1 cellular context compared by ENCODE assay signal in genomic region chr10:118754556-118755423, GRCh38.
TF ChIP-seq lines count a peak whose summit lies in the region.

Gene CACUL1 (minus strand): TSS chr10:118754970. CDS start chr10:118754762, 208 bp downstream.

TF ChIP-seq in HEK293, 187 proteins besides CTCF, POLR2A, EP300 and RAD21 (continued from another document and continues in another):
- TF ChIP-seq AEBP2 (tag by site-specific recombination; IDR thresholded peaks at IDR 0.05; ENCODE audit: borderline replicate concordance) (no peak), ZNF157 (tag by site-specific recombination; IDR thresholded peaks at IDR 0.05) (no peak), ZBTB8A (tag by site-specific recombination; IDR thresholded peaks at IDR 0.05) (peak; percentile 88), PRDM10 (tag by site-specific recombination; IDR thresholded peaks at IDR 0.05) (peak; percentile 31; the same call in 1 of the 2 replicates), MYNN (tag by site-specific recombination; IDR thresholded peaks at IDR 0.05; ENCODE audit: borderline replicate concordance) (no peak), ZNF354C (tag by site-specific recombination; IDR thresholded peaks at IDR 0.05; ENCODE audit: borderline replicate concordance, low read depth) (no peak), ZNF600 (tag by site-specific recombination; IDR thresholded peaks at IDR 0.05) (peak; percentile 60; the same call in 1 of the 2 replicates), ZBTB10 (tag by site-specific recombination; IDR thresholded peaks at IDR 0.05) (peak; percentile 40; the same call in 1 of the 2 replicates), ZBTB6 (tag by site-specific recombination; IDR thresholded peaks at IDR 0.05) (0 out of 2 replicates have a peak, but pooled peaks have one; percentile 37), RBAK (tag by site-specific recombination; IDR thresholded peaks at IDR 0.05) (no peak), ZNF624 (tag by site-specific recombination; IDR thresholded peaks at IDR 0.05) (no peak), SCRT2 (tag by site-specific recombination; IDR thresholded peaks at IDR 0.05) (peak; percentile 100), ZNF391 (tag by site-specific recombination; IDR thresholded peaks at IDR 0.05; ENCODE audit: borderline replicate concordance, low read depth) (no peak), ZBTB7A (tag by site-specific recombination; IDR thresholded peaks at IDR 0.05; ENCODE audit: low read depth) (peak; percentile 80), ZNF292 (tag by site-specific recombination; IDR thresholded peaks at IDR 0.05; ENCODE audit: borderline replicate concordance, low read depth) (no peak), IKZF3 (tag by site-specific recombination; IDR thresholded peaks at IDR 0.05) (no peak), ZNF776 (tag by site-specific recombination; IDR thresholded peaks at IDR 0.05; ENCODE audit: borderline replicate concordance) (no peak), ZNF311 (tag by site-specific recombination; IDR thresholded peaks at IDR 0.05; ENCODE audit: borderline replicate concordance) (no peak), ZBTB1 (tag by site-specific recombination; IDR thresholded peaks at IDR 0.05) (no peak), SP3 (tag by site-specific recombination; IDR thresholded peaks at IDR 0.05) (peak; percentile 99), MEIS1 (CRISPR knock-in tag; IDR thresholded peaks at IDR 0.05; ENCODE audit: borderline replicate concordance) (no peak), ZFP37 (tag by site-specific recombination; IDR thresholded peaks at IDR 0.05) (peak; percentile 16; the same call in 1 of the 2 replicates), FEZF1 (tag by site-specific recombination; IDR thresholded peaks at IDR 0.05) (no peak), ZNF488 (tag by site-specific recombination; IDR thresholded peaks at IDR 0.05) (no peak), SCRT1 (tag by site-specific recombination; IDR thresholded peaks at IDR 0.05; ENCODE audit: borderline replicate concordance) (peak; percentile 97), KLF7 (tag by site-specific recombination; IDR thresholded peaks at IDR 0.05; ENCODE audit: borderline replicate concordance) (peak; percentile 66), ZNF830 (tag by site-specific recombination; IDR thresholded peaks at IDR 0.05; ENCODE audit: low read depth) (no peak), ZNF521 (tag by site-specific recombination; IDR thresholded peaks at IDR 0.05) (no peak), ZNF544 (tag by site-specific recombination; IDR thresholded peaks at IDR 0.05) (no peak), ZNF777 (tag by site-specific recombination; IDR thresholded peaks at IDR 0.05; ENCODE audit: borderline replicate concordance) (no peak), GFI1B (tag by site-specific recombination; IDR thresholded peaks at IDR 0.05) (no peak), ZNF623 (tag by site-specific recombination; IDR thresholded peaks at IDR 0.05) (no peak), ZNF514 (tag by site-specific recombination; IDR thresholded peaks at IDR 0.05) (no peak), ZNF701 (tag by site-specific recombination; IDR thresholded peaks at IDR 0.05) (no peak), ZNF19 (tag by site-specific recombination; IDR thresholded peaks at IDR 0.05; ENCODE audit: low read depth) (no peak), ZNF266 (tag by site-specific recombination; IDR thresholded peaks at IDR 0.05; ENCODE audit: low read depth) (no peak), ELK4 (IDR thresholded peaks at IDR 0.05; ENCODE audit: borderline replicate concordance, low read depth, low read length) (no peak), GLIS2 (tag by site-specific recombination; IDR thresholded peaks at IDR 0.05) (peak; percentile 65), ZNF571 (tag by site-specific recombination; IDR thresholded peaks at IDR 0.05) (no peak), ZNF133 (tag by site-specific recombination; IDR thresholded peaks at IDR 0.05) (no peak), YY2 (tag by site-specific recombination; IDR thresholded peaks at IDR 0.05) (peak; percentile 80)
- TF ChIP-seq, protein P1, sequence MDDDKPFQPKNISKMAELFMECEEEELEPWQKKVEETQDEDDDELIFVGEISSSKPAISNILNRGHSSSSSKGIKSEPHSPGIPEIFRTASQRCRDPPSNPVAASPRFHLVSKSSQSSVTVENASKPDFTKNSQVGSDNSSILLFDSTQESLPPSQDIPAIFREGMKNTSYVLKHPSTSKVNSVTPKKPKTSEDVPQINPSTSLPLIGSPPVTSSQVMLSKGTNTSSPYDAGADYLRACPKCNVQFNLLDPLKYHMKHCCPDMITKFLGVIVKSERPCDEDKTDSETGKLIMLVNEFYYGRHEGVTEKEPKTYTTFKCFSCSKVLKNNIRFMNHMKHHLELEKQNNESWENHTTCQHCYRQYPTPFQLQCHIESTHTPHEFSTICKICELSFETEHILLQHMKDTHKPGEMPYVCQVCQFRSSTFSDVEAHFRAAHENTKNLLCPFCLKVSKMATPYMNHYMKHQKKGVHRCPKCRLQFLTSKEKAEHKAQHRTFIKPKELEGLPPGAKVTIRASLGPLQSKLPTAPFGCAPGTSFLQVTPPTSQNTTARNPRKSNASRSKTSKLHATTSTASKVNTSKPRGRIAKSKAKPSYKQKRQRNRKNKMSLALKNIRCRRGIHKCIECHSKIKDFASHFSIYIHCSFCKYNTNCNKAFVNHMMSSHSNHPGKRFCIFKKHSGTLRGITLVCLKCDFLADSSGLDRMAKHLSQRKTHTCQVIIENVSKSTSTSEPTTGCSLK (tag by site-specific recombination; IDR thresholded peaks at IDR 0.05), result no peak
- TF ChIP-seq, protein P2, sequence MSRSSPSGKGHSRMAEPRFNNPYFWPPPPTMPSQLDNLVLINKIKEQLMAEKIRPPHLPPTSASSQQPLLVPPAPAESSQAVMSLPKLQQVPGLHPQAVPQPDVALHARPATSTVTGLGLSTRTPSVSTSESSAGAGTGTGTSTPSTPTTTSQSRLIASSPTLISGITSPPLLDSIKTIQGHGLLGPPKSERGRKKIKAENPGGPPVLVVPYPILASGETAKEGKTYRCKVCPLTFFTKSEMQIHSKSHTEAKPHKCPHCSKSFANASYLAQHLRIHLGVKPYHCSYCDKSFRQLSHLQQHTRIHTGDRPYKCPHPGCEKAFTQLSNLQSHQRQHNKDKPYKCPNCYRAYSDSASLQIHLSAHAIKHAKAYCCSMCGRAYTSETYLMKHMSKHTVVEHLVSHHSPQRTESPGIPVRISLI (tag by site-specific recombination; IDR thresholded peaks at IDR 0.05), result no peak
- TF ChIP-seq, protein P3, sequence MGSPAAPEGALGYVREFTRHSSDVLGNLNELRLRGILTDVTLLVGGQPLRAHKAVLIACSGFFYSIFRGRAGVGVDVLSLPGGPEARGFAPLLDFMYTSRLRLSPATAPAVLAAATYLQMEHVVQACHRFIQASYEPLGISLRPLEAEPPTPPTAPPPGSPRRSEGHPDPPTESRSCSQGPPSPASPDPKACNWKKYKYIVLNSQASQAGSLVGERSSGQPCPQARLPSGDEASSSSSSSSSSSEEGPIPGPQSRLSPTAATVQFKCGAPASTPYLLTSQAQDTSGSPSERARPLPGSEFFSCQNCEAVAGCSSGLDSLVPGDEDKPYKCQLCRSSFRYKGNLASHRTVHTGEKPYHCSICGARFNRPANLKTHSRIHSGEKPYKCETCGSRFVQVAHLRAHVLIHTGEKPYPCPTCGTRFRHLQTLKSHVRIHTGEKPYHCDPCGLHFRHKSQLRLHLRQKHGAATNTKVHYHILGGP (tag by site-specific recombination; IDR thresholded peaks at IDR 0.05), result no peak
- TF ChIP-seq, protein P4, sequence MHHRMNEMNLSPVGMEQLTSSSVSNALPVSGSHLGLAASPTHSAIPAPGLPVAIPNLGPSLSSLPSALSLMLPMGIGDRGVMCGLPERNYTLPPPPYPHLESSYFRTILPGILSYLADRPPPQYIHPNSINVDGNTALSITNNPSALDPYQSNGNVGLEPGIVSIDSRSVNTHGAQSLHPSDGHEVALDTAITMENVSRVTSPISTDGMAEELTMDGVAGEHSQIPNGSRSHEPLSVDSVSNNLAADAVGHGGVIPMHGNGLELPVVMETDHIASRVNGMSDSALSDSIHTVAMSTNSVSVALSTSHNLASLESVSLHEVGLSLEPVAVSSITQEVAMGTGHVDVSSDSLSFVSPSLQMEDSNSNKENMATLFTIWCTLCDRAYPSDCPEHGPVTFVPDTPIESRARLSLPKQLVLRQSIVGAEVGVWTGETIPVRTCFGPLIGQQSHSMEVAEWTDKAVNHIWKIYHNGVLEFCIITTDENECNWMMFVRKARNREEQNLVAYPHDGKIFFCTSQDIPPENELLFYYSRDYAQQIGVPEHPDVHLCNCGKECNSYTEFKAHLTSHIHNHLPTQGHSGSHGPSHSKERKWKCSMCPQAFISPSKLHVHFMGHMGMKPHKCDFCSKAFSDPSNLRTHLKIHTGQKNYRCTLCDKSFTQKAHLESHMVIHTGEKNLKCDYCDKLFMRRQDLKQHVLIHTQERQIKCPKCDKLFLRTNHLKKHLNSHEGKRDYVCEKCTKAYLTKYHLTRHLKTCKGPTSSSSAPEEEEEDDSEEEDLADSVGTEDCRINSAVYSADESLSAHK (tag by site-specific recombination; IDR thresholded peaks at IDR 0.05), result no peak; the same call in 1 of the 2 replicates
